In genomic region chr7:101099969-101100781, GRCh38 we compare ENCODE assay signal across 8 cellular contexts. TPM values are rescaled to one million over a fixed set of nuclear protein-coding genes. Genes with fewer than 3 reads are reported as not detected.
A peak's percentile ranks its signal among the peaks of the same experiment; 100 is the strongest.
DNase-seq lines count a peak whose midpoint lies in the region; ATAC-seq and TF ChIP-seq lines count a peak whose summit lies in the region.

No MANE protein-coding gene starts in this region.

- no peak for TF ChIP-seq RAD21 in HCT116 (IDR thresholded peaks at IDR 0.05; ENCODE audit: low read depth)

- peak; percentile 81 for ATAC-seq in HCT116
- ATAC-seq in left cardiac atrium, result peak; percentile 97 to 98

- no peak for TF ChIP-seq POLR2A in HCT116 (IDR thresholded peaks at IDR 0.05; ENCODE audit: borderline replicate concordance, extremely low read depth, insufficient read depth, insufficient read length)

- H3K79me2 ChIP-seq in HCT116 (ENCODE audit: insufficient read depth, low read length), result no peaks in the 10 kb centered on the region

- H3K27ac ChIP-seq in A673 (ENCODE audit: low read depth, low read length, poor library complexity, severe bottlenecking) (peak overlapping the region; percentile 65), HCT116 (ENCODE audit: low read depth, low read length) (peak overlapping the region; percentile 96), adipose tissue (ENCODE audit: low read depth, low read length) (peak overlapping the region; percentile 65), urinary bladder (ENCODE audit: low read depth) (peak overlapping the region; percentile 40)

- peak overlapping the region; percentile 79 for H3K9ac ChIP-seq in HCT116 (ENCODE audit: low read length)

- POLR2A ChIA-PET in A673 (lab: Charles Lee; ENCODE audit: low non-redundant PET) (interaction anchor here (0.6 to 0.7 kb wide), 2 partner anchors 15 to 44 kb away, joined by 6 to 8 read pairs; no protein-coding TSS in a partner anchor), HCT116 (lab: Charles Lee) (interaction anchor here (0.7 to 2.3 kb wide), 5 partner anchors 14 to 44 kb away, joined by 3 to 23 read pairs (median 6); partner anchors contain the start of genes SERPINE1 and TRIM56)

- H3K27me3 ChIP-seq in A673 (replicated peaks; ENCODE audit: insufficient read depth, low read depth, low read length, poor library complexity) (no peaks in the 10 kb centered on the region), HCT116 (ENCODE audit: insufficient read depth, low read length) (no peaks in the 10 kb centered on the region)

- H3K4me2 ChIP-seq in HCT116 (ENCODE audit: low read length), result peak overlapping the region; percentile 88

- CTCF ChIA-PET in A673 (lab: Charles Lee) (no interaction called here), HCT116 (lab: Charles Lee) (interaction anchor here (1.1 to 1.2 kb wide), 3 partner anchors 13 to 27 kb away, joined by 3 read pairs; partner anchors contain the start of gene SERPINE1)

- 18 to 24% (median 21%) methylated on average over 26 of the region's 26 CpGs for WGBS in adipose tissue, 3 donors
- 18% methylated on average over 26 of the region's 26 CpGs for WGBS in urinary bladder

- TF ChIP-seq CTCF in A673 (conservative IDR thresholded peaks at IDR 0.05; ENCODE audit: low read depth, low read length) (no peak), HCT116 (IDR thresholded peaks at IDR 0.05 in 2 of 3, conservative IDR thresholded peaks at IDR 0.05 in 1 of 3; ENCODE audit: borderline replicate concordance in 1 of 3, insufficient read depth in 1 of 3, low read depth in 2 of 3, low read length in 2 of 3) (no peak), GM10266 (IDR thresholded peaks at IDR 0.05; ENCODE audit: control insufficient read depth, insufficient read depth, low read depth, missing control alignments) (no peak)

- RAD21 ChIA-PET in HCT116 (lab: Charles Lee; ENCODE audit: low non-redundant PET in 1 of 2, low total read pairs in 2 of 2, uncharacterized antibody in 2 of 2, unreplicated experiment in 2 of 2), result interaction anchor here (0.5 to 1.1 kb wide), 4 partner anchors 16 to 211 kb away, joined by 3 to 7 read pairs (median 4); partner anchors contain the start of genes PLOD3 (in 1 of the 2) and UFSP1 (in 1 of the 2)

- H3K9me2 ChIP-seq in HCT116 (ENCODE audit: insufficient read depth), result no peaks in the 10 kb centered on the region

- H3K36me3 ChIP-seq in A673 (ENCODE audit: insufficient read depth, low read length, poor library complexity, severe bottlenecking) (no peaks in the 10 kb centered on the region), HCT116 (ENCODE audit: control insufficient read depth in 1 of 2, insufficient read depth in 2 of 2, low read length in 2 of 2) (no peaks in the 10 kb centered on the region), urinary bladder (ENCODE audit: insufficient read depth) (no peaks in the 10 kb centered on the region)

- no peak overlapping the region for H2AFZ ChIP-seq in HCT116 (ENCODE audit: low read depth, low read length, poor library complexity, severe bottlenecking)

- BruUV-seq in A673 (replicated peaks; lab: Mats Ljungman, UMichigan) (TSS peak; percentile 7), HCT116 (replicated peaks; lab: Mats Ljungman, UMichigan) (TSS peak; percentile 40)

- no peaks in the 10 kb centered on the region for H4K20me1 ChIP-seq in HCT116 (ENCODE audit: insufficient read depth)

- intact Hi-C loops in A673 (cut with micrococcal nuclease; ENCODE audit: unreplicated experiment), result loop anchor here (2.0 to 10.0 kb wide), 2 partner anchors 35 to 75 kb away; no protein-coding TSS in a partner anchor
- intact Hi-C loops in HCT116 (cut with micrococcal nuclease), result no loop called here
- intact Hi-C loops in left cardiac atrium (cut with DNase I), result loop anchor here (5.0 kb wide), 2 partner anchors 32 to 37 kb away; no protein-coding TSS in a partner anchor
- intact Hi-C loops in posterior vena cava (cut with DNase I), result loop anchor here (5.0 kb wide), 1 partner anchor 32 kb away; no protein-coding TSS in a partner anchor

- DNase-seq in A673 (ENCODE audit: low spot score) (peak; percentile 96), HCT116 (ENCODE audit: low read depth, low spot score) (peak; percentile 84), RPMI8226 (peak; percentile 89), left cardiac atrium (peak; percentile 95), posterior vena cava (ENCODE audit: low spot score) (peak; percentile 99), GM10266 (ENCODE audit: extremely low spot score) (no peak)

- H3K4me1 ChIP-seq in A673 (ENCODE audit: insufficient read depth, low read length, poor library complexity, severe bottlenecking), result peaks cover 20% of the 10 kb centered on the region
- peaks cover 54 to 89% of the 10 kb centered on the region in 2 experiments for H3K4me1 ChIP-seq in HCT116 (ENCODE audit: control insufficient read depth in 1 of 2, insufficient read depth in 2 of 2, low read length in 2 of 2)
- no peaks in the 10 kb centered on the region for H3K4me1 ChIP-seq in urinary bladder (ENCODE audit: insufficient read depth)

- H3K9me3 ChIP-seq in A673 (ENCODE audit: low read depth, low read length, poor library complexity, severe bottlenecking), result no peaks in the 10 kb centered on the region
- no peaks in the 10 kb centered on the region for H3K9me3 ChIP-seq in HCT116 (ENCODE audit: control insufficient read depth in 1 of 2, insufficient read depth in 1 of 2, low read depth in 1 of 2, low read length in 2 of 2)

- H3K4me3 ChIP-seq in A673 (ENCODE audit: low read depth, low read length, poor library complexity, severe bottlenecking) (no peak overlapping the region), HCT116 (replicated peaks in 1 of 2; ENCODE audit: low read depth in 1 of 2, low read length in 2 of 2) (peak overlapping the region; percentile 31 to 53), urinary bladder (ENCODE audit: low read depth, low read length) (no peak overlapping the region)

TF ChIP-seq in HCT116, 20 proteins besides CTCF, POLR2A, EP300 and RAD21 (continues in another document):
- TF ChIP-seq ZBTB33 (IDR thresholded peaks at IDR 0.05; ENCODE audit: extremely low read depth, insufficient replicate concordance, low read length) (no peak), EZH2phosphoT487 (IDR thresholded peaks at IDR 0.05; ENCODE audit: borderline replicate concordance) (no peak), POLR2AphosphoS5 (IDR thresholded peaks at IDR 0.05; ENCODE audit: low read depth, low read length) (peak; percentile 70), ELF1 (IDR thresholded peaks at IDR 0.05; ENCODE audit: borderline replicate concordance, low read depth) (no peak), REST (IDR thresholded peaks at IDR 0.05; ENCODE audit: low read depth) (no peak)

RNA-seq across cellular contexts. Expression of gene TRIM56, which starts 14.9 kb away (rescaled TPM):
- total RNA-seq in A673 (2021), result 27.5 and 32.3 TPM in 2 replicates
- 25.9 TPM for total RNA-seq in HCT116 (2021; ENCODE audit: unreplicated experiment)
- 11.2 and 13.1 TPM in 2 replicates for polyA plus RNA-seq in HCT116 (2012)
- polyA plus RNA-seq in adipose tissue, result 10 to 100 TPM in 2 of 3 donors, 1 to 10 TPM in 1; 6.7 to 23.1 (median 10.2) TPM
- total RNA-seq in left cardiac atrium, result 10 to 100 TPM; 20.7 to 22.4 TPM
- 10 to 100 TPM; 33.0 to 38.2 TPM for total RNA-seq in posterior vena cava
- total RNA-seq in urinary bladder, result 13.5 TPM
- 15.4 TPM for polyA plus RNA-seq in urinary bladder

RNA-seq across cellular contexts. Expression of gene SERPINE1, which starts 26.7 kb away (rescaled TPM):
- total RNA-seq in A673 (2021), result 4.7 and 5.3 TPM in 2 replicates
- 12.8 TPM for total RNA-seq in HCT116 (2021; ENCODE audit: unreplicated experiment)
- 32.8 and 45.4 TPM in 2 replicates for polyA plus RNA-seq in HCT116 (2012)
- polyA plus RNA-seq in adipose tissue, result 100 to 1,000 TPM in 1 of 3 donors, 10 to 100 TPM in 2; 17.2 to 110 (median 29.5) TPM
- total RNA-seq in left cardiac atrium, result 10 to 100 TPM in 1 of 2 donors, 1 to 10 TPM in 1; 2.4 to 41.6 TPM
- total RNA-seq in posterior vena cava, result 100 to 1,000 TPM in 1 of 2 donors, 10 to 100 TPM in 1; 77.3 to 240 TPM
- total RNA-seq in urinary bladder, result 3.1 TPM
- polyA plus RNA-seq in urinary bladder, result 45.6 TPM

RNA-seq across cellular contexts. Expression of gene AP1S1, which starts 54.1 kb away (rescaled TPM):
- total RNA-seq in A673 (2021) (71.3 and 79.0 TPM in 2 replicates), HCT116 (2021; ENCODE audit: unreplicated experiment) (130 TPM), left cardiac atrium (10 to 100 TPM; 14.9 to 18.9 TPM), posterior vena cava (10 to 100 TPM; 21.5 to 22.7 TPM), urinary bladder (40.8 TPM)
- 141 and 168 TPM in 2 replicates for polyA plus RNA-seq in HCT116 (2012)
- polyA plus RNA-seq in adipose tissue (10 to 100 TPM; 25.2 to 42.6 (median 32.5) TPM), urinary bladder (41.0 TPM)

Comparison
In these comparisons a context has a peak if more than half of its experiments do, and no peak if none do; other contexts are left out.
1. H3K27ac ChIP-seq: peak in every context shown above with its lines; median percentile 96 in HCT116; 65 in A673; 65 in adipose tissue; 40 in urinary bladder.
2. H3K4me3 ChIP-seq: peak in HCT116 (2 of 2); none in A673 (single experiment) and urinary bladder (single experiment).